ENCODE assay signal across 29 cellular contexts in genomic region chr4:130333241-130333759, GRCh38.
"Had no signal": no experiment of that assay in that cellular context is flagged by ENCODE, and none has a peak within 500 bp of the region (broad histone marks: within the 10 kb centered on the region; RNA-seq: fewer than 3 reads in every experiment).

No MANE protein-coding gene starts in this region.

- H3K36me3 ChIP-seq: adrenal gland, esophagus muscularis mucosa had no signal

- H3K4me3 ChIP-seq: adrenal gland, body of pancreas, esophagus muscularis mucosa had no signal

- H3K27me3 Mint-ChIP-seq: activated CD8-positive, alpha-beta T cell treated with anti-CD3 and anti-CD28 coated beads for 36 hours; activated naive CD4-positive, alpha-beta T cell treated with anti-CD3 and anti-CD28 coated beads, Interleukin-2, amount 50 U/mL, for 24 hours; activated naive CD8-positive, alpha-beta T cell treated with anti-CD3 and anti-CD28 coated beads for 36 hours; activated naive CD8-positive, alpha-beta T cell treated with anti-CD3 and anti-CD28 coated beads, Interleukin-2, amount 50 U/mL, for 24 hours; effector memory CD8-positive, alpha-beta T cell had no signal

- H3K4me1 ChIP-seq: adrenal gland, body of pancreas, esophagus muscularis mucosa had no signal

- DNase-seq: activated CD4-positive, alpha-beta T cell treated with anti-CD3 and anti-CD28 coated beads for 48 hours; activated CD4-positive, alpha-beta T cell treated with anti-CD3 and anti-CD28 coated beads, Interleukin-2, amount 50 U/mL, for 1 hour; activated CD4-positive, alpha-beta T cell treated with anti-CD3 and anti-CD28 coated beads, Interleukin-2, amount 50 U/mL, for 48 hours; activated CD8-positive, alpha-beta memory T cell treated with anti-CD3 and anti-CD28 coated beads for 24 hours; activated CD8-positive, alpha-beta T cell treated with anti-CD3 and anti-CD28 coated beads for 36 hours; activated effector memory CD4-positive, alpha-beta T cell treated with anti-CD3 and anti-CD28 coated beads, Interleukin-2, amount 50 U/mL, for 16 hours; activated naive CD4-positive, alpha-beta T cell treated with anti-CD3 and anti-CD28 coated beads for 36 hours; activated naive CD8-positive, alpha-beta T cell treated with anti-CD3 and anti-CD28 coated beads for 36 hours; activated naive CD8-positive, alpha-beta T cell treated with anti-CD3 and anti-CD28 coated beads, Interleukin-2, amount 50 U/mL, for 24 hours; activated T-cell treated with anti-CD3 and anti-CD28 coated beads, Interleukin-2, amount 50 U/mL, for 1 hour; activated T-cell treated with anti-CD3 and anti-CD28 coated beads, Interleukin-2, amount 50 U/mL, for 48 hours; adrenal gland; amygdala; aorta; body of pancreas; caudate nucleus; cortex of kidney; dermis blood vessel endothelial cell; effector CD4-positive, alpha-beta T cell; effector memory CD8-positive, alpha-beta T cell; erythroblast; foreskin melanocyte; head of caudate nucleus; T-helper 2 cell had no signal

- H3K27me3 ChIP-seq: adrenal gland, body of pancreas, esophagus muscularis mucosa had no signal

- H3K9me3 Mint-ChIP-seq: activated CD8-positive, alpha-beta T cell treated with anti-CD3 and anti-CD28 coated beads for 36 hours; activated naive CD4-positive, alpha-beta T cell treated with anti-CD3 and anti-CD28 coated beads for 36 hours; activated naive CD4-positive, alpha-beta T cell treated with anti-CD3 and anti-CD28 coated beads, Interleukin-2, amount 50 U/mL, for 24 hours; activated naive CD8-positive, alpha-beta T cell treated with anti-CD3 and anti-CD28 coated beads for 36 hours; activated naive CD8-positive, alpha-beta T cell treated with anti-CD3 and anti-CD28 coated beads, Interleukin-2, amount 50 U/mL, for 24 hours; activated T-helper 1 cell treated with anti-CD3 and anti-CD28 coated beads, Interleukin-12 subunit alpha, Interleukin-12 subunit beta, Interleukin-2, Interleukin-4 antibody, amounts not matched to agents 30 ng/mL and 10 ng/mL and 1 ng/mL, durations not matched to agents 14 hours and 24 hours and 36 hours; activated T-helper 2 cell treated with anti-CD3 and anti-CD28 coated beads, Interferon-gamma antibody, Interleukin-2, Interleukin-4, amounts not matched to agents 10 μg/mL and 5 μg/mL and 100 μg/mL, durations not matched to agents 14 hours and 24 hours and 36 hours had no signal

- H3K4me1 Mint-ChIP-seq: activated naive CD4-positive, alpha-beta T cell treated with anti-CD3 and anti-CD28 coated beads, Interleukin-2, amount 50 U/mL, for 24 hours; activated naive CD8-positive, alpha-beta T cell treated with anti-CD3 and anti-CD28 coated beads for 36 hours; activated naive CD8-positive, alpha-beta T cell treated with anti-CD3 and anti-CD28 coated beads, Interleukin-2, amount 50 U/mL, for 24 hours had no signal

- H3K4me3 Mint-ChIP-seq: activated CD8-positive, alpha-beta T cell treated with anti-CD3 and anti-CD28 coated beads for 36 hours; activated naive CD4-positive, alpha-beta T cell treated with anti-CD3 and anti-CD28 coated beads for 36 hours; activated naive CD4-positive, alpha-beta T cell treated with anti-CD3 and anti-CD28 coated beads, Interleukin-2, amount 50 U/mL, for 24 hours; activated naive CD8-positive, alpha-beta T cell treated with anti-CD3 and anti-CD28 coated beads for 36 hours; activated naive CD8-positive, alpha-beta T cell treated with anti-CD3 and anti-CD28 coated beads, Interleukin-2, amount 50 U/mL, for 24 hours; activated T-helper 1 cell treated with anti-CD3 and anti-CD28 coated beads, Interleukin-12 subunit alpha, Interleukin-12 subunit beta, Interleukin-2, Interleukin-4 antibody, amounts not matched to agents 30 ng/mL and 10 ng/mL and 1 ng/mL, durations not matched to agents 14 hours and 24 hours and 36 hours; effector memory CD8-positive, alpha-beta T cell had no signal

- H3K36me3 Mint-ChIP-seq: activated naive CD4-positive, alpha-beta T cell treated with anti-CD3 and anti-CD28 coated beads, Interleukin-2, amount 50 U/mL, for 24 hours; activated naive CD8-positive, alpha-beta T cell treated with anti-CD3 and anti-CD28 coated beads for 36 hours had no signal

- H3K27ac Mint-ChIP-seq: activated CD8-positive, alpha-beta T cell treated with anti-CD3 and anti-CD28 coated beads for 36 hours; activated naive CD4-positive, alpha-beta T cell treated with anti-CD3 and anti-CD28 coated beads for 36 hours; activated naive CD4-positive, alpha-beta T cell treated with anti-CD3 and anti-CD28 coated beads, Interleukin-2, amount 50 U/mL, for 24 hours; activated naive CD8-positive, alpha-beta T cell treated with anti-CD3 and anti-CD28 coated beads for 36 hours; activated naive CD8-positive, alpha-beta T cell treated with anti-CD3 and anti-CD28 coated beads, Interleukin-2, amount 50 U/mL, for 24 hours; activated T-helper 1 cell treated with anti-CD3 and anti-CD28 coated beads, Interleukin-12 subunit alpha, Interleukin-12 subunit beta, Interleukin-2, Interleukin-4 antibody, amounts not matched to agents 30 ng/mL and 10 ng/mL and 1 ng/mL, durations not matched to agents 14 hours and 24 hours and 36 hours; activated T-helper 2 cell treated with anti-CD3 and anti-CD28 coated beads, Interferon-gamma antibody, Interleukin-2, Interleukin-4, amounts not matched to agents 10 μg/mL and 5 μg/mL and 100 μg/mL, durations not matched to agents 14 hours and 24 hours and 36 hours; effector memory CD8-positive, alpha-beta T cell had no signal

- ATAC-seq: activated CD4-positive, CD25-positive, alpha-beta regulatory T cell treated with anti-CD3 and anti-CD28 coated beads, Interleukin-2, amount 50 U/mL, for 24 hours; activated CD8-positive, alpha-beta T cell treated with anti-CD3 and anti-CD28 coated beads for 36 hours; activated naive CD8-positive, alpha-beta T cell treated with anti-CD3 and anti-CD28 coated beads, Interleukin-2, amount 50 U/mL, for 24 hours; body of pancreas; effector memory CD8-positive, alpha-beta T cell had no signal

- H3K27ac ChIP-seq: adrenal gland, body of pancreas, esophagus muscularis mucosa had no signal
